7 cellular contexts compared by ENCODE assay signal in genomic region chr4:113636877-113637276, GRCh38.
DNase-seq lines count a peak whose midpoint lies in the region; ATAC-seq, FAIRE-seq and TF ChIP-seq lines count a peak whose summit lies in the region.

No MANE protein-coding gene starts in this region.

- no peak for TF ChIP-seq CTCF in kidney (IDR thresholded peaks at IDR 0.05; ENCODE audit: borderline replicate concordance, extremely low read depth, insufficient read depth)

- H3K4me3 Mint-ChIP-seq in activated T-helper 1 cell treated with anti-CD3 and anti-CD28 coated beads, Interleukin-12 subunit alpha, Interleukin-12 subunit beta, Interleukin-2, Interleukin-4 antibody, amounts not matched to agents 30 ng/mL and 10 ng/mL and 1 ng/mL, durations not matched to agents 14 hours and 24 hours and 36 hours, result peak overlapping the region; percentile 64
- H3K4me3 Mint-ChIP-seq in memory B cell, result peak overlapping the region; percentile 59

- H3K4me1 Mint-ChIP-seq in activated T-helper 1 cell treated with anti-CD3 and anti-CD28 coated beads, Interleukin-12 subunit alpha, Interleukin-12 subunit beta, Interleukin-2, Interleukin-4 antibody, amounts not matched to agents 30 ng/mL and 10 ng/mL and 1 ng/mL, durations not matched to agents 14 hours and 24 hours and 36 hours (ENCODE audit: low read depth), result peaks cover 54% of the 10 kb centered on the region
- peaks cover 42% of the 10 kb centered on the region for H3K4me1 Mint-ChIP-seq in memory B cell

- H3K27ac ChIP-seq in kidney (ENCODE audit: low read depth in 2 of 2, low read length in 2 of 2), result no peak overlapping the region

- no peaks in the 10 kb centered on the region for H3K9me3 ChIP-seq in kidney (ENCODE audit: control insufficient read depth in 1 of 2, low read length in 2 of 2)

- H3K27ac Mint-ChIP-seq in activated T-helper 1 cell treated with anti-CD3 and anti-CD28 coated beads, Interleukin-12 subunit alpha, Interleukin-12 subunit beta, Interleukin-2, Interleukin-4 antibody, amounts not matched to agents 30 ng/mL and 10 ng/mL and 1 ng/mL, durations not matched to agents 14 hours and 24 hours and 36 hours, result peak overlapping the region; percentile 87
- peak overlapping the region; percentile 67 for H3K27ac Mint-ChIP-seq in memory B cell

- FAIRE-seq in kidney (lab: Jason Lieb, UNC), result no peak

- H3K4me3 ChIP-seq in kidney (ENCODE audit: low read length in 2 of 2), result no peak overlapping the region

- no peaks in the 10 kb centered on the region for H3K4me1 ChIP-seq in kidney (ENCODE audit: control insufficient read depth in 1 of 2, insufficient read depth in 1 of 2, low read depth in 1 of 2, low read length in 2 of 2)

- ATAC-seq in GM19467 (IDR thresholded peaks at IDR 0.05; ENCODE audit: unreplicated experiment) (peak; percentile 6), memory B cell (ENCODE audit: low read depth) (peak; percentile 36)

- peaks cover 12% of the 10 kb centered on the region for H3K36me3 Mint-ChIP-seq in activated T-helper 1 cell treated with anti-CD3 and anti-CD28 coated beads, Interleukin-12 subunit alpha, Interleukin-12 subunit beta, Interleukin-2, Interleukin-4 antibody, amounts not matched to agents 30 ng/mL and 10 ng/mL and 1 ng/mL, durations not matched to agents 14 hours and 24 hours and 36 hours (ENCODE audit: low read depth)
- peaks cover 5% of the 10 kb centered on the region for H3K36me3 Mint-ChIP-seq in memory B cell

- H3K9ac ChIP-seq in kidney (ENCODE audit: low read length in 2 of 2), result no peak overlapping the region

- DNase-seq in LHCN-M2 (ENCODE audit: low read depth) (peak; percentile 86), memory B cell (ENCODE audit: low spot score in 2 of 2) (no peak), DMS 273 treated with DMSO at 0.1 percent for 48 hours (lab: John Stamatoyannopoulos, UW) (no peak), kidney (no peak)
- peak; percentile 34 for DNase-seq in activated T-helper 1 cell treated with anti-CD3 and anti-CD28 coated beads, Interleukin-12 subunit alpha, Interleukin-12 subunit beta, Interleukin-2, Interleukin-4 antibody, amounts not matched to agents 30 ng/mL and 10 ng/mL and 1 ng/mL, durations not matched to agents 14 hours and 24 hours and 36 hours (ENCODE audit: low spot score)
- DNase-seq in effector CD8-positive, alpha-beta T cell (lab: John Stamatoyannopoulos, UW), result no peak

- intact Hi-C loops in activated T-helper 1 cell treated with anti-CD3 and anti-CD28 coated beads, Interleukin-12 subunit alpha, Interleukin-12 subunit beta, Interleukin-2, Interleukin-4 antibody, amounts not matched to agents 30 ng/mL and 10 ng/mL and 1 ng/mL, durations not matched to agents 14 hours and 24 hours and 36 hours (cut with micrococcal nuclease), result loop anchor here (1.0 to 2.0 kb wide), 3 partner anchors 10 to 126 kb away; no protein-coding TSS in a partner anchor
- intact Hi-C loops in kidney (cut with DNase I), result no loop called here

- H3K9me3 Mint-ChIP-seq in activated T-helper 1 cell treated with anti-CD3 and anti-CD28 coated beads, Interleukin-12 subunit alpha, Interleukin-12 subunit beta, Interleukin-2, Interleukin-4 antibody, amounts not matched to agents 30 ng/mL and 10 ng/mL and 1 ng/mL, durations not matched to agents 14 hours and 24 hours and 36 hours, result no peaks in the 10 kb centered on the region
- peaks cover 4% of the 10 kb centered on the region for H3K9me3 Mint-ChIP-seq in memory B cell

- H3K27me3 Mint-ChIP-seq in activated T-helper 1 cell treated with anti-CD3 and anti-CD28 coated beads, Interleukin-12 subunit alpha, Interleukin-12 subunit beta, Interleukin-2, Interleukin-4 antibody, amounts not matched to agents 30 ng/mL and 10 ng/mL and 1 ng/mL, durations not matched to agents 14 hours and 24 hours and 36 hours (ENCODE audit: insufficient read depth), result no peaks in the 10 kb centered on the region
- no peaks in the 10 kb centered on the region for H3K27me3 Mint-ChIP-seq in memory B cell

- no peaks in the 10 kb centered on the region for H3K36me3 ChIP-seq in kidney (ENCODE audit: control insufficient read depth in 1 of 2, insufficient read depth in 2 of 2, low read length in 2 of 2)

Comparison
In these comparisons a context has a peak if more than half of its experiments do, and no peak if none do; other contexts are left out.
1. DNase-seq: peak in LHCN-M2 (single experiment) and activated T-helper 1 cell treated with anti-CD3 and anti-CD28 coated beads, Interleukin-12 subunit alpha, Interleukin-12 subunit beta, Interleukin-2, Interleukin-4 antibody, amounts not matched to agents 30 ng/mL and 10 ng/mL and 1 ng/mL, durations not matched to agents 14 hours and 24 hours and 36 hours (single experiment); none in memory B cell (0 of 2), DMS 273 treated with DMSO at 0.1 percent for 48 hours (single experiment), kidney (single experiment) and effector CD8-positive, alpha-beta T cell (single experiment).